In genomic region chr4:11635336-11635735, GRCh38 we compare ENCODE assay signal across 12 cellular contexts.
A peak's percentile ranks its signal among the peaks of the same experiment; 100 is the strongest.
DNase-seq lines count a peak whose midpoint lies in the region; ATAC-seq and TF ChIP-seq lines count a peak whose summit lies in the region.
"Had no signal": no experiment of that assay in that cellular context is flagged by ENCODE, and none has a peak within 500 bp of the region (broad histone marks: within the 10 kb centered on the region; RNA-seq: fewer than 3 reads in every experiment).

No MANE protein-coding gene starts in this region.

- H3K4me3 ChIP-seq in fibroblast of mammary gland (ENCODE audit: control insufficient read depth, low read depth, low read length) (no peak overlapping the region), skeletal muscle cell (ENCODE audit: low read depth, low read length) (no peak overlapping the region)
- H3K4me3 ChIP-seq: tibial nerve had no signal

- no peak overlapping the region for H3K27ac Mint-ChIP-seq in naive thymus-derived CD8-positive, alpha-beta T cell

- no peak for ATAC-seq in naive thymus-derived CD8-positive, alpha-beta T cell

- DNase-seq in HT1080 (ENCODE audit: low read depth) (peak; percentile 86), SW480 (ENCODE audit: low spot score) (peak; percentile 19), fibroblast of mammary gland (ENCODE audit: low read depth) (peak; percentile 31), skeletal muscle cell (ENCODE audit: low read depth) (peak; percentile 14), NOMO-1 (lab: John Stamatoyannopoulos, UW; ENCODE audit: unreplicated experiment in 2 of 2) (no peak), RKO (ENCODE audit: low spot score) (no peak), NAMALWA (ENCODE audit: low spot score) (no peak)
- DNase-seq in naive thymus-derived CD8-positive, alpha-beta T cell = no peak
- DNase-seq: activated naive CD4-positive, alpha-beta T cell; NCI-H1105 treated with DMSO at 0.1 percent for 48 hours; T-helper 2 cell had no signal

- H3K9me3 Mint-ChIP-seq in naive thymus-derived CD8-positive, alpha-beta T cell = peaks cover 0 to 17% (median 7%) of the 10 kb centered on the region in 9 donors

- H3K4me3 Mint-ChIP-seq in naive thymus-derived CD8-positive, alpha-beta T cell = no peak overlapping the region

- H3K36me3 Mint-ChIP-seq in naive thymus-derived CD8-positive, alpha-beta T cell = peaks cover 0 to 8% (median 2%) of the 10 kb centered on the region in 3 donors

- H3K4me1 Mint-ChIP-seq in naive thymus-derived CD8-positive, alpha-beta T cell = peaks cover 0 to 3% (median 0%) of the 10 kb centered on the region in 4 donors

- H3K27me3 Mint-ChIP-seq in naive thymus-derived CD8-positive, alpha-beta T cell = peaks cover 0 to 3% (median 2%) of the 10 kb centered on the region in 5 donors

- POLR2A ChIA-PET in naive thymus-derived CD8-positive, alpha-beta T cell (lab: Charles Lee) = no interaction called here

- no peak for TF ChIP-seq CTCF in fibroblast of mammary gland (conservative IDR thresholded peaks at IDR 0.05; ENCODE audit: control insufficient read depth, insufficient read depth, low read depth, low read length)

Comparison
In these comparisons a context has a peak if more than half of its experiments do, and no peak if none do; other contexts are left out.
1. DNase-seq: peak in HT1080 (single experiment), SW480 (single experiment), fibroblast of mammary gland (single experiment) and skeletal muscle cell (single experiment); none in NOMO-1 (0 of 2), RKO (single experiment), naive thymus-derived CD8-positive, alpha-beta T cell (0 of 10) and NAMALWA (single experiment).